Comparison of ENCODE assay signal across 24 cellular contexts in genomic region chr4:87868482-87868881, GRCh38. TPM values are rescaled to one million over a fixed set of nuclear protein-coding genes. Genes with fewer than 3 reads are reported as not detected.
A peak's percentile ranks its signal among the peaks of the same experiment; 100 is the strongest.
DNase-seq lines count a peak whose midpoint lies in the region; ATAC-seq, FAIRE-seq and TF ChIP-seq lines count a peak whose summit lies in the region.
"Had no signal": no experiment of that assay in that cellular context is flagged by ENCODE, and none has a peak within 500 bp of the region (broad histone marks: within the 10 kb centered on the region; RNA-seq: fewer than 3 reads in every experiment).

No MANE protein-coding gene starts in this region.

- no peak for FAIRE-seq in endothelial cell of umbilical vein (lab: Jason Lieb, UNC)
- FAIRE-seq: GM19239, H54 had no signal

- BruUV-seq in endothelial cell of umbilical vein (replicated peaks; lab: Mats Ljungman, UMichigan): no TSS peak

- H3K27ac ChIP-seq in H9 (ENCODE audit: insufficient read length, low read depth, low read length) (no peak overlapping the region), endothelial cell of umbilical vein (ENCODE audit: insufficient read depth, low read depth, low read length) (no peak overlapping the region), ovary (no peak overlapping the region)
- H3K27ac ChIP-seq: BLaER1, GM23248 had no signal

- H3K4me1 ChIP-seq in H9 (ENCODE audit: insufficient read depth, low read length): no peaks in the 10 kb centered on the region; the same call in 1 of the 2 replicates
- no peaks in the 10 kb centered on the region for H3K4me1 ChIP-seq in endothelial cell of umbilical vein (ENCODE audit: control insufficient read depth, extremely low read depth, insufficient read depth, low read length)
- peaks cover 6% of the 10 kb centered on the region for H3K4me1 ChIP-seq in mucosa of descending colon (ENCODE audit: low read depth)
- no peaks in the 10 kb centered on the region for H3K4me1 ChIP-seq in ovary (ENCODE audit: insufficient read depth)

- no peaks in the 10 kb centered on the region for H3K36me3 ChIP-seq in endothelial cell of umbilical vein (ENCODE audit: control insufficient read depth in 2 of 2, extremely low read depth in 1 of 2, insufficient read depth in 2 of 2, low read length in 2 of 2)
- no peaks in the 10 kb centered on the region for H3K36me3 ChIP-seq in mucosa of descending colon (ENCODE audit: low read depth)
- H3K36me3 ChIP-seq in ovary: no peaks in the 10 kb centered on the region
- H3K36me3 ChIP-seq: BLaER1 had no signal

- dilution Hi-C loops in endothelial cell of umbilical vein (cut with MboI; ENCODE audit: extremely low pct_ligation_motif_present, low sequenced_read_pairs): no loop called here

- H2BK5ac ChIP-seq in H9 (ENCODE audit: insufficient read length, low read length): no peak overlapping the region

- H3K79me2 ChIP-seq in H9 (ENCODE audit: insufficient read depth, low read length) (no peaks in the 10 kb centered on the region), endothelial cell of umbilical vein (ENCODE audit: control insufficient read depth, insufficient read depth, low read length) (no peaks in the 10 kb centered on the region)

- H4K5ac ChIP-seq in H9 (ENCODE audit: insufficient read length, low read depth, low read length): no peak overlapping the region

- H3K4me3 ChIP-seq in endothelial cell of umbilical vein (replicated peaks in 1 of 3; ENCODE audit: insufficient read depth in 1 of 3, low read depth in 1 of 3, low read length in 3 of 3): no peak overlapping the region
- no peak overlapping the region for H3K4me3 ChIP-seq in mucosa of descending colon
- no peak overlapping the region for H3K4me3 ChIP-seq in ovary
- H3K4me3 ChIP-seq: BLaER1, GM23248 had no signal

- H2BK12ac ChIP-seq in H9 (ENCODE audit: insufficient read length, low read depth, low read length): peak overlapping the region; percentile 76

- peak overlapping the region; percentile 45 for H2AK5ac ChIP-seq in H9 (ENCODE audit: insufficient read length, low read length)

- no peak overlapping the region for H3K14ac ChIP-seq in H9 (ENCODE audit: insufficient read depth, low read length)

- TF ChIP-seq CTCF in H9 (conservative IDR thresholded peaks at IDR 0.05) (no peak), endothelial cell of umbilical vein (IDR thresholded peaks at IDR 0.05; ENCODE audit: extremely low read depth in 1 of 2, insufficient read depth in 1 of 2, low read depth in 1 of 2, low read length in 2 of 2) (no peak), mucosa of descending colon (IDR thresholded peaks at IDR 0.05) (no peak), ovary (IDR thresholded peaks at IDR 0.05) (no peak)

- TF ChIP-seq EP300 in ovary (IDR thresholded peaks at IDR 0.05): no peak

- H4K8ac ChIP-seq in H9 (replicated peaks; ENCODE audit: insufficient read length, low read depth, low read length): no peak overlapping the region

- POLR2A ChIA-PET in endothelial cell of umbilical vein (lab: Charles Lee): no interaction called here

- peaks cover 8 to 12% of the 10 kb centered on the region in 2 experiments for H3K9me3 Mint-ChIP-seq in H9
- H3K9me3 Mint-ChIP-seq: CD14-positive monocyte, HFFc6, IgD-negative memory B cell had no signal

- H3T11ph ChIP-seq in H9 (ENCODE audit: low read length): no peak overlapping the region

- no CpG with 5 or more reads among the region's 1 CpG for WGBS in H9 (ENCODE audit: extremely low coverage, insufficient read length, low lambda C conversion rate)
- WGBS in ovary, 3 donors: 19 to 40% (median 20%) methylated on average over 1 of the region's 1 CpG

- CTCF ChIA-PET in endothelial cell of umbilical vein (lab: Charles Lee): no interaction called here

- no peak overlapping the region for H2BK20ac ChIP-seq in H9 (ENCODE audit: low read depth, low read length, poor library complexity, severe bottlenecking)

- TF ChIP-seq POLR2A in endothelial cell of umbilical vein (IDR thresholded peaks at IDR 0.05; ENCODE audit: low read depth, low read length) (no peak), ovary (IDR thresholded peaks at IDR 0.05) (no peak)

- no peaks in the 10 kb centered on the region for H3K27me3 ChIP-seq in H9 (ENCODE audit: insufficient read depth, low read length)
- H3K27me3 ChIP-seq in endothelial cell of umbilical vein (ENCODE audit: control insufficient read depth in 2 of 2, insufficient read depth in 2 of 2, low read length in 2 of 2): no peaks in the 10 kb centered on the region
- no peaks in the 10 kb centered on the region for H3K27me3 ChIP-seq in ovary
- H3K27me3 ChIP-seq: BLaER1 had no signal

- H3K27me3 Mint-ChIP-seq in H9 (ENCODE audit: low read depth): no peaks in the 10 kb centered on the region

- H4K20me1 ChIP-seq in H9 (ENCODE audit: control insufficient read depth, insufficient read depth, insufficient read length): no peaks in the 10 kb centered on the region
- no peaks in the 10 kb centered on the region for H4K20me1 ChIP-seq in endothelial cell of umbilical vein (replicated peaks; ENCODE audit: control insufficient read depth, extremely low read depth, insufficient read depth, low read length)
- H4K20me1 ChIP-seq: BLaER1 had no signal

- H3K4me2 ChIP-seq in H9 (ENCODE audit: insufficient read depth, insufficient read length, low read length) (no peak overlapping the region), endothelial cell of umbilical vein (ENCODE audit: insufficient read depth, low read length) (no peak overlapping the region)
- H3K4me2 ChIP-seq: BLaER1 had no signal

- H2BK15ac ChIP-seq in H9 (ENCODE audit: low read depth, low read length): no peak overlapping the region

- H3K4me1 Mint-ChIP-seq in H9: peaks cover 38 to 51% of the 10 kb centered on the region in 2 experiments
- H3K4me1 Mint-ChIP-seq: CD4-positive, alpha-beta memory T cell had no signal

- no peak overlapping the region for H2BK120ac ChIP-seq in H9 (ENCODE audit: low read depth, low read length, poor library complexity, severe bottlenecking)

- H3K23me2 ChIP-seq in H9 (ENCODE audit: insufficient read length, low read depth, low read length, poor library complexity, severe bottlenecking): no peaks in the 10 kb centered on the region

- ATAC-seq in mucosa of descending colon: peak; percentile 63
- ATAC-seq: HCT116 had no signal

- H3K9me3 ChIP-seq in H9 (ENCODE audit: control insufficient read depth, low read depth, low read length) (no peaks in the 10 kb centered on the region), endothelial cell of umbilical vein (replicated peaks; ENCODE audit: control insufficient read depth, insufficient read depth, low read length) (no peaks in the 10 kb centered on the region), mucosa of descending colon (no peaks in the 10 kb centered on the region), ovary (no peaks in the 10 kb centered on the region)

- H3K4ac ChIP-seq in H9 (ENCODE audit: low read depth, low read length): no peak overlapping the region

- H3K79me1 ChIP-seq in H9 (ENCODE audit: insufficient read depth, low read depth, low read length, poor library complexity, severe bottlenecking): no peaks in the 10 kb centered on the region

- H3K4me3 Mint-ChIP-seq in H9: no peak overlapping the region
- H3K4me3 Mint-ChIP-seq: CD14-positive monocyte; CD4-positive, alpha-beta memory T cell; HFFc6; IgD-negative memory B cell had no signal

- no peak for DNase-seq in H9
- DNase-seq in NCI-H226: peak; percentile 37
- DNase-seq in endothelial cell of umbilical vein (ENCODE audit: low read depth, low spot score): no peak
- no peak for DNase-seq in mucosa of descending colon
- DNase-seq in NCI-H146 treated with DMSO at 0.1 percent for 48 hours (lab: John Stamatoyannopoulos, UW; ENCODE audit: unreplicated experiment): no peak
- DNase-seq in ovary: no peak
- DNase-seq in NCI-H82 (lab: John Stamatoyannopoulos, UW): no peak
- DNase-seq: 8988T; CD4-positive, alpha-beta memory T cell; DMS153; DMS79; GDM1; GM23248; HFFc6; KBM-7 had no signal

- H2AFZ ChIP-seq in H9 (ENCODE audit: low read length): no peak overlapping the region
- H2AFZ ChIP-seq in endothelial cell of umbilical vein (ENCODE audit: low read depth, low read length): no peak overlapping the region
- H2AFZ ChIP-seq: GM23248 had no signal

- H3K9me1 ChIP-seq in endothelial cell of umbilical vein (replicated peaks; ENCODE audit: control insufficient read depth, extremely low read depth, insufficient read depth, low read length): no peaks in the 10 kb centered on the region

- H3K9ac ChIP-seq in H9 (ENCODE audit: extremely low read depth, insufficient read length, low read length): no peak overlapping the region
- H3K9ac ChIP-seq in endothelial cell of umbilical vein (replicated peaks; ENCODE audit: extremely low read depth, insufficient read depth, low read length): no peak overlapping the region
- H3K9ac ChIP-seq: BLaER1, GM23248 had no signal

- intact Hi-C loops in endothelial cell of umbilical vein (cut with micrococcal nuclease) (no loop called here), mucosa of descending colon (cut with DNase I, micrococcal nuclease) (no loop called here), ovary (cut with DNase I) (loop anchor here in 1 of 4 donors (10.0 kb wide), 1 partner anchor 96 kb away; no protein-coding TSS in a partner anchor)

- peaks cover 2 to 17% (median 6%) of the 10 kb centered on the region in 3 experiments; a peak in 6 of 7 replicates for H3K36me3 Mint-ChIP-seq in H9 (ENCODE audit: insufficient read depth in 1 of 3, low read depth in 3 of 3)
- H3K36me3 Mint-ChIP-seq: CD14-positive monocyte; CD4-positive, alpha-beta memory T cell; IgD-negative memory B cell had no signal

- H3K18ac ChIP-seq in H9 (ENCODE audit: insufficient read length, low read depth, low read length): no peak overlapping the region

- H3K23ac ChIP-seq in H9 (ENCODE audit: insufficient read length, low read depth, low read length): no peak overlapping the region

- peak overlapping the region in 1 of 3 experiments; percentile 69; a peak in 1 of 7 replicates for H3K27ac Mint-ChIP-seq in H9
- H3K27ac Mint-ChIP-seq: CD14-positive monocyte; CD4-positive, alpha-beta memory T cell; HFFc6; IgD-negative memory B cell had no signal

- no peak overlapping the region for H3K56ac ChIP-seq in H9 (ENCODE audit: insufficient read length, low read depth, low read length)

- H4K91ac ChIP-seq in H9 (ENCODE audit: insufficient read length, low read depth, low read length): no peak overlapping the region

TF ChIP-seq in endothelial cell of umbilical vein, 7 proteins besides CTCF, POLR2A, EP300 and RAD21 (continues in another document):
- TF ChIP-seq GATA2 (IDR thresholded peaks at IDR 0.05; ENCODE audit: insufficient read depth, insufficient read length, low read depth, low read length): peak; percentile 75

RNA-seq across cellular contexts. Expression of gene MEPE, which starts 35.7 kb away (rescaled TPM):
- total RNA-seq in H9 (2021) (not detected in 2 replicates), endothelial cell of umbilical vein (not detected in 2 replicates), mucosa of descending colon (not detected), ovary (under 1 TPM in 1 of 7 donors, not detected in 6; 0.11 TPM)
- polyA plus RNA-seq in endothelial cell of umbilical vein (not detected in 2 replicates), ovary (not detected)
- polyA plus RNA-seq in endothelial cell of umbilical vein (2011; cell fraction: cytosol; rRNA removed): not detected in 2 replicates
- polyA plus RNA-seq in endothelial cell of umbilical vein (2011; cell fraction: nucleus; rRNA removed): not detected in 2 replicates
- polyA plus RNA-seq in endothelial cell of umbilical vein (2012): not detected in 2 replicates
- not detected in 2 replicates for polyA minus RNA-seq in endothelial cell of umbilical vein
- not detected for polyA minus RNA-seq in endothelial cell of umbilical vein (2011; cell fraction: cytosol; rRNA and poly(A)+ RNA removed)
- polyA minus RNA-seq in endothelial cell of umbilical vein (2011; cell fraction: nucleus; rRNA and poly(A)+ RNA removed): not detected in 2 replicates
- total RNA-seq: A673; CD4-positive, alpha-beta memory T cell; Daoy; GM23248; HFFc6 had no signal
- polyA plus RNA-seq: AG04450; CD14-positive monocyte; CD4-positive, alpha-beta memory T cell; GM23248; IgD-negative memory B cell had no signal
